9 cellular contexts compared by ENCODE assay signal in the genomic region with DNA sequence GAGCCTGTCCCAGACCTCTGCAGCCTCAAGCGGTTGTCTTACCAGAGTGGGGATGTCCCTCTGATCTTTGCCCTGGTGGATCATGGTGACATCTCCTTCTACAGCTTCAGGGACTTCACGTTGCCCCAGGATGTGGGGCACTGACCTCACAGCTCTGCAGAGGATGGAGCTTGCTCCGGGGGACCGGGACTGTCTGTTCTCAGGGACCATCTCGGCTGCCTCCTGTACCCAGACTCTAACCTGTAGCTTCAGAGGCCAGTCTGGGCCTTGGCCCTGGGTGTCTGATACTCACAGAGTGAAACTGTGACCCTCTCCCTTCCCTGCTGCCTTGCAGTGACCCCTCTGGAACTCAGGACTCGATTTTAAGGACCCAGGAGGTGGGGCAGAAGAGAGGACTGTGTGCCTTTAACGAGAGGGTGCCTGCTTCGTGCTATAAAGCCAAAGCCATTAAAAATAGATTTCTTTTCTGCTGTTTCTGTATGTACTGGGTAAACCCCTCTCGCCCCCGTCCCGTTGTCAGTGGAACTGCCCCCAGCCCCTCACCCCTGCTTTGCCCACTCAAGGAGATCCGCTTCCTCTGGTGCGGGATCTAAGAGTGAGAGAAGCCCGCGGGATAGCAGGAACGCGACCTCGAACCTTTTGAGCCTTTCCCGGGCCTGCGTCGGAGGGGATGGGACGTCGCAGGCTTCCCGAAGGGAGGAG. TPM values are rescaled to one million over a fixed set of nuclear protein-coding genes. Genes with fewer than 3 reads are reported as not detected.
DNase-seq lines count a peak whose midpoint lies in the region; ATAC-seq and TF ChIP-seq lines count a peak whose summit lies in the region.
"Had no signal": no experiment of that assay in that cellular context is flagged by ENCODE, and none has a peak within 500 bp of the region (broad histone marks: within the 10 kb centered on the region; RNA-seq: fewer than 3 reads in every experiment).

No MANE protein-coding gene starts in this region.

- H3K36me3 ChIP-seq in CD8-positive, alpha-beta T cell (ENCODE audit: insufficient read depth, low read length), result peaks cover 13% of the 10 kb centered on the region
- H3K36me3 ChIP-seq in RWPE2 (ENCODE audit: low read depth) (peaks cover 21% of the 10 kb centered on the region), esophagus (ENCODE audit: control insufficient read depth in 2 of 2, insufficient read depth in 2 of 2, low read length in 1 of 2) (peaks cover 0 to 4% of the 10 kb centered on the region in 2 donors)

- 23 to 24% methylated on average over 23 to 24 of the region's 24 CpGs for WGBS in esophagus, 2 donors

- intact Hi-C loops in CD8-positive, alpha-beta T cell (cut with DNase I, micrococcal nuclease), result loop anchor here (2.0 kb wide), 3 partner anchors 64 to 236 kb away; partner anchors contain the start of genes SLC25A19 (in 1 of the 2) and TMEM94 (in 1 of the 2)
- intact Hi-C loops in posterior vena cava (cut with DNase I), result loop anchor here in 1 of 2 donors (5.0 kb wide), 1 partner anchor 202 kb away; no protein-coding TSS in a partner anchor

- peaks cover 36% of the 10 kb centered on the region for H3K36me3 Mint-ChIP-seq in CD8-positive, alpha-beta T cell
- peaks cover 2% of the 10 kb centered on the region for H3K36me3 Mint-ChIP-seq in osteocyte (ENCODE audit: unreplicated experiment)

- no peaks in the 10 kb centered on the region for H3K27me3 Mint-ChIP-seq in CD8-positive, alpha-beta T cell (ENCODE audit: low read depth)
- H3K27me3 Mint-ChIP-seq in osteocyte (ENCODE audit: unreplicated experiment), result peaks cover 5% of the 10 kb centered on the region

- peak overlapping the region; percentile 72 for H3K4me3 Mint-ChIP-seq in CD8-positive, alpha-beta T cell
- H3K4me3 Mint-ChIP-seq in osteocyte (ENCODE audit: unreplicated experiment), result peak overlapping the region; percentile 55

- no peaks in the 10 kb centered on the region for H3K9me3 ChIP-seq in CD8-positive, alpha-beta T cell (ENCODE audit: low read length)
- no peaks in the 10 kb centered on the region for H3K9me3 ChIP-seq in RWPE2 (ENCODE audit: severe bottlenecking)
- H3K9me3 ChIP-seq in esophagus (ENCODE audit: control insufficient read depth in 2 of 2, insufficient read depth in 1 of 2, low read depth in 1 of 2, low read length in 1 of 2), result no peaks in the 10 kb centered on the region

- no peaks in the 10 kb centered on the region for H3K9me3 Mint-ChIP-seq in CD8-positive, alpha-beta T cell
- no peaks in the 10 kb centered on the region for H3K9me3 Mint-ChIP-seq in osteocyte (ENCODE audit: unreplicated experiment)

- no peak for DNase-seq in CD8-positive, alpha-beta T cell
- no peak for DNase-seq in RWPE2 (ENCODE audit: low spot score)
- no peak for DNase-seq in osteocyte (ENCODE audit: extremely low spot score, unreplicated experiment)
- no peak for DNase-seq in posterior vena cava (ENCODE audit: low spot score)
- DNase-seq in cerebellum (ENCODE audit: low spot score), result no peak
- DNase-seq in NCI-H1930 (lab: John Stamatoyannopoulos, UW), result no peak
- no peak for DNase-seq in activated effector memory CD4-positive, alpha-beta T cell treated with Interleukin-2 at 50 U/mL for 16 hours

- H3K4me3 ChIP-seq in CD8-positive, alpha-beta T cell (ENCODE audit: low read depth, low read length), result peak overlapping the region; percentile 78
- peak overlapping the region; percentile 58 for H3K4me3 ChIP-seq in RWPE2 (ENCODE audit: severe bottlenecking)
- H3K4me3 ChIP-seq in esophagus (ENCODE audit: low read depth in 1 of 2, low read length in 2 of 2), result peak overlapping the region; percentile 69 to 72

- no peak overlapping the region for H3K27ac Mint-ChIP-seq in CD8-positive, alpha-beta T cell
- no peak overlapping the region for H3K27ac Mint-ChIP-seq in osteocyte (ENCODE audit: unreplicated experiment)

- no peak for TF ChIP-seq CTCF in CD8-positive, alpha-beta T cell (IDR thresholded peaks at IDR 0.05)
- TF ChIP-seq CTCF in RWPE2 (IDR thresholded peaks at IDR 0.05; ENCODE audit: poor library complexity, severe bottlenecking) (no peak), osteocyte (IDR thresholded peaks at IDR 0.05) (no peak)

- POLR2A ChIA-PET in CD8-positive, alpha-beta T cell (lab: Charles Lee), result interaction anchor here (0.6 to 4.2 kb wide), 5 partner anchors 7 to 100 kb away, joined by 3 to 28 read pairs (median 4); partner anchors contain the start of genes TMEM94 and TSEN54

- ATAC-seq in CD8-positive, alpha-beta T cell, result no peak
- no peak; the same call in 2 of the 3 replicates for ATAC-seq in RWPE2 (ENCODE audit: low read depth)

- H3K4me1 ChIP-seq in CD8-positive, alpha-beta T cell (ENCODE audit: insufficient read depth, low read length), result peaks cover 26% of the 10 kb centered on the region
- peaks cover 5% of the 10 kb centered on the region for H3K4me1 ChIP-seq in RWPE2 (ENCODE audit: insufficient read depth, poor library complexity, severe bottlenecking)
- peaks cover 0 to 5% of the 10 kb centered on the region in 2 donors for H3K4me1 ChIP-seq in esophagus (ENCODE audit: control insufficient read depth in 2 of 2, insufficient read depth in 2 of 2, low read length in 1 of 2)

- no peak overlapping the region for H3K27ac ChIP-seq in CD8-positive, alpha-beta T cell (ENCODE audit: low read depth, low read length)
- H3K27ac ChIP-seq in RWPE2 (ENCODE audit: poor library complexity, severe bottlenecking) (peak overlapping the region; percentile 59), esophagus (ENCODE audit: low read depth in 2 of 2, low read length in 1 of 2) (peak overlapping the region; percentile 96 to 98)
- H3K27ac ChIP-seq: SJSA1 had no signal

- H3K4me1 Mint-ChIP-seq in CD8-positive, alpha-beta T cell (ENCODE audit: low read depth), result peaks cover 17% of the 10 kb centered on the region
- peaks cover 5% of the 10 kb centered on the region for H3K4me1 Mint-ChIP-seq in osteocyte (ENCODE audit: unreplicated experiment)

- H3K27me3 ChIP-seq in CD8-positive, alpha-beta T cell (ENCODE audit: insufficient read depth, low read length), result no peaks in the 10 kb centered on the region
- H3K27me3 ChIP-seq in RWPE2 (ENCODE audit: insufficient read depth, poor library complexity, severe bottlenecking), result no peaks in the 10 kb centered on the region
- no peaks in the 10 kb centered on the region for H3K27me3 ChIP-seq in esophagus (ENCODE audit: control insufficient read depth in 1 of 2, insufficient read depth in 2 of 2, low read length in 2 of 2)

- CTCF ChIA-PET in CD8-positive, alpha-beta T cell (lab: Charles Lee), result interaction anchor here (0.7 to 1.8 kb wide), 5 partner anchors 8 to 64 kb away, joined by 3 to 13 read pairs (median 5); partner anchors contain the start of gene TSEN54

RNA-seq across cellular contexts. Expression of gene LLGL2, which starts 1.1 kb away (rescaled TPM):
- 10 to 100 TPM; 32.7 to 36.4 TPM for total RNA-seq in CD8-positive, alpha-beta T cell
- polyA plus RNA-seq in esophagus, result 100 to 1,000 TPM in 1 of 2 donors, 10 to 100 TPM in 1; 71.6 to 139 TPM
- total RNA-seq in osteocyte (2.4 and 3.3 TPM in 2 replicates), posterior vena cava (1 to 10 TPM; 6.4 to 6.8 TPM), cerebellum (1.1 TPM)

RNA-seq across cellular contexts. Expression of gene TSEN54, which starts 8.1 kb away (rescaled TPM):
- 100 to 1,000 TPM; 116 to 123 TPM for total RNA-seq in CD8-positive, alpha-beta T cell
- 10 to 100 TPM; 25.1 to 31.5 TPM for polyA plus RNA-seq in esophagus
- total RNA-seq in osteocyte, result 12.6 and 23.3 TPM in 2 replicates
- total RNA-seq in posterior vena cava, result 10 to 100 TPM in 1 of 2 donors, 1 to 10 TPM in 1; 8.8 to 15.2 TPM
- total RNA-seq in cerebellum, result 9.4 TPM

RNA-seq across cellular contexts. Expression of gene CASKIN2, which starts 9.1 kb away (rescaled TPM):
- under 1 TPM; 0.64 to 0.98 TPM for total RNA-seq in CD8-positive, alpha-beta T cell
- 10 to 100 TPM in 1 of 2 donors, 1 to 10 TPM in 1; 6.3 to 10.5 TPM for polyA plus RNA-seq in esophagus
- 28.1 and 32.6 TPM in 2 replicates for total RNA-seq in osteocyte
- total RNA-seq in posterior vena cava, result 10 to 100 TPM; 51.1 to 57.6 TPM
- 7.3 TPM for total RNA-seq in cerebellum
